Comparison of ENCODE assay signal across 9 cellular contexts in genomic region chr2:148813603-148814065, GRCh38.
DNase-seq lines count a peak whose midpoint lies in the region; ATAC-seq and TF ChIP-seq lines count a peak whose summit lies in the region.
"Had no signal": no experiment of that assay in that cellular context is flagged by ENCODE, and none has a peak within 500 bp of the region (broad histone marks: within the 10 kb centered on the region; RNA-seq: fewer than 3 reads in every experiment).

No MANE protein-coding gene starts in this region.

- CTCF ChIA-PET in SK-N-SH (lab: Yijun Ruan, JAX), result interaction anchor here (0.7 kb wide), 1 partner anchor 15 kb away, joined by 3 read pairs; no protein-coding TSS in a partner anchor
- CTCF ChIA-PET in activated CD8-positive, alpha-beta T cell treated with anti-CD3 and anti-CD28 coated beads, Interleukin-2, amount 10 ng/mL, durations not matched to agents 7 days and 5 days (lab: Charles Lee), result no interaction called here
- CTCF ChIA-PET in naive thymus-derived CD4-positive, alpha-beta T cell (lab: Charles Lee), result no interaction called here

- H3K27me3 ChIP-seq in SK-N-SH (ENCODE audit: insufficient read depth), result no peaks in the 10 kb centered on the region
- no peaks in the 10 kb centered on the region for H3K27me3 ChIP-seq in naive thymus-derived CD4-positive, alpha-beta T cell (ENCODE audit: control insufficient read depth in 2 of 2, insufficient read depth in 2 of 2, low read length in 2 of 2)

- peak overlapping the region; percentile 48 for H3K27ac Mint-ChIP-seq in activated CD8-positive, alpha-beta T cell treated with anti-CD3 and anti-CD28 coated beads, Interleukin-2, amount 10 ng/mL, durations not matched to agents 7 days and 5 days
- H3K27ac Mint-ChIP-seq in naive thymus-derived CD4-positive, alpha-beta T cell, result no peak overlapping the region

- no peak overlapping the region for H2AFZ ChIP-seq in SK-N-SH (ENCODE audit: low read depth)

- DNase-seq in SK-N-SH, result peak; percentile 19
- peak; percentile 69 for DNase-seq in activated CD8-positive, alpha-beta T cell treated with anti-CD3 and anti-CD28 coated beads, Interleukin-2, amount 10 ng/mL, durations not matched to agents 7 days and 5 days
- peak in 1 of 9 donors; percentile 71 for DNase-seq in naive thymus-derived CD4-positive, alpha-beta T cell
- no peak for DNase-seq in D341Med (ENCODE audit: low spot score)
- no peak for DNase-seq in Kasumi-1 (lab: John Stamatoyannopoulos, UW)
- no peak for DNase-seq in putamen (ENCODE audit: low spot score)

- H3K4me1 Mint-ChIP-seq in activated CD8-positive, alpha-beta T cell treated with anti-CD3 and anti-CD28 coated beads, Interleukin-2, amount 10 ng/mL, durations not matched to agents 7 days and 5 days (ENCODE audit: low read depth), result peaks cover 7% of the 10 kb centered on the region
- peaks cover 0 to 19% (median 6%) of the 10 kb centered on the region in 7 donors for H3K4me1 Mint-ChIP-seq in naive thymus-derived CD4-positive, alpha-beta T cell

- H3K4me2 ChIP-seq in SK-N-SH, result no peak overlapping the region

- H3K9me2 ChIP-seq in SK-N-SH, result no peaks in the 10 kb centered on the region

- H4K20me1 ChIP-seq in SK-N-SH (ENCODE audit: insufficient read depth), result no peaks in the 10 kb centered on the region

- no peaks in the 10 kb centered on the region for H3K36me3 ChIP-seq in SK-N-SH (replicated peaks in 1 of 2; ENCODE audit: control insufficient read depth in 1 of 2, insufficient read depth in 2 of 2, low read length in 1 of 2)
- H3K36me3 ChIP-seq in naive thymus-derived CD4-positive, alpha-beta T cell (ENCODE audit: control insufficient read depth in 2 of 3, insufficient read depth in 3 of 3, low read length in 3 of 3), result no peaks in the 10 kb centered on the region

- intact Hi-C loops in naive thymus-derived CD4-positive, alpha-beta T cell (cut with micrococcal nuclease), result loop anchor here in 1 of 2 donors (5.0 kb wide), 1 partner anchor 64 kb away; the partner anchor contains the start of gene KIF5C

- peaks cover 0 to 12% of the 10 kb centered on the region in 2 experiments; a peak in 1 of 4 replicates for H3K4me1 ChIP-seq in SK-N-SH (ENCODE audit: control insufficient read depth in 1 of 2, insufficient read depth in 2 of 2, low read depth in 1 of 2, low read length in 1 of 2)
- peaks cover 0 to 7% of the 10 kb centered on the region in 2 donors for H3K4me1 ChIP-seq in naive thymus-derived CD4-positive, alpha-beta T cell (ENCODE audit: control insufficient read depth in 2 of 2, insufficient read depth in 2 of 2, low read length in 2 of 2)

- TF ChIP-seq RAD21 in SK-N-SH (IDR thresholded peaks at IDR 0.05; ENCODE audit: low read length), result no peak

- no peaks in the 10 kb centered on the region for H3K9me3 ChIP-seq in SK-N-SH
- H3K9me3 ChIP-seq in naive thymus-derived CD4-positive, alpha-beta T cell (ENCODE audit: control insufficient read depth in 2 of 3, low read length in 3 of 3), result no peaks in the 10 kb centered on the region
- H3K9me3 ChIP-seq: A549 had no signal

- H3K4me3 ChIP-seq in SK-N-SH (ENCODE audit: low read depth in 2 of 2, low read length in 1 of 2), result no peak overlapping the region
- no peak overlapping the region for H3K4me3 ChIP-seq in naive thymus-derived CD4-positive, alpha-beta T cell (ENCODE audit: low read length)
- H3K4me3 ChIP-seq: A549 had no signal

- H3K27me3 Mint-ChIP-seq in activated CD8-positive, alpha-beta T cell treated with anti-CD3 and anti-CD28 coated beads, Interleukin-2, amount 10 ng/mL, durations not matched to agents 7 days and 5 days (ENCODE audit: low read depth), result peaks cover 8% of the 10 kb centered on the region
- H3K27me3 Mint-ChIP-seq in naive thymus-derived CD4-positive, alpha-beta T cell, result peaks cover 11 to 29% (median 15%) of the 10 kb centered on the region in 5 donors

- no peak for TF ChIP-seq EP300 in SK-N-SH (IDR thresholded peaks at IDR 0.05; ENCODE audit: borderline replicate concordance in 1 of 2, low read depth in 1 of 2, low read length in 1 of 2)

- no peak overlapping the region for H3K9ac ChIP-seq in SK-N-SH

- TF ChIP-seq CTCF in SK-N-SH (IDR thresholded peaks at IDR 0.05), result peak; percentile 21; the same call in 1 of the 2 replicates

- 88% methylated on average over 9 of the region's 11 CpGs for WGBS in SK-N-SH (ENCODE audit: low lambda C conversion rate)

- ATAC-seq in SK-N-SH treated with all-trans-retinoic acid at 6 μM for 48 hours (no peak), HG03280 (IDR thresholded peaks at IDR 0.05; ENCODE audit: unreplicated experiment) (peak; percentile 99)
- ATAC-seq in activated CD8-positive, alpha-beta T cell treated with anti-CD3 and anti-CD28 coated beads, Interleukin-2, amount 10 ng/mL, durations not matched to agents 7 days and 5 days, result peak; percentile 89
- peak; percentile 84 for ATAC-seq in naive thymus-derived CD4-positive, alpha-beta T cell

- no peaks in the 10 kb centered on the region for H3F3A ChIP-seq in SK-N-SH (replicated peaks; ENCODE audit: insufficient read depth)

- no peaks in the 10 kb centered on the region for H3K36me3 Mint-ChIP-seq in activated CD8-positive, alpha-beta T cell treated with anti-CD3 and anti-CD28 coated beads, Interleukin-2, amount 10 ng/mL, durations not matched to agents 7 days and 5 days (ENCODE audit: low read depth)
- H3K36me3 Mint-ChIP-seq in naive thymus-derived CD4-positive, alpha-beta T cell, result no peaks in the 10 kb centered on the region

- H3K9me3 Mint-ChIP-seq in activated CD8-positive, alpha-beta T cell treated with anti-CD3 and anti-CD28 coated beads, Interleukin-2, amount 10 ng/mL, durations not matched to agents 7 days and 5 days (ENCODE audit: insufficient read depth), result no peaks in the 10 kb centered on the region
- H3K9me3 Mint-ChIP-seq in naive thymus-derived CD4-positive, alpha-beta T cell, result peaks cover 0 to 1% (median 0%) of the 10 kb centered on the region in 11 donors

- POLR2A ChIA-PET in SK-N-SH (lab: Yijun Ruan, JAX), result no interaction called here
- POLR2A ChIA-PET in activated CD8-positive, alpha-beta T cell treated with anti-CD3 and anti-CD28 coated beads, Interleukin-2, amount 10 ng/mL, durations not matched to agents 7 days and 5 days (lab: Charles Lee), result no interaction called here
- POLR2A ChIA-PET in naive thymus-derived CD4-positive, alpha-beta T cell (lab: Charles Lee), result no interaction called here

- H3K27ac ChIP-seq in SK-N-SH (ENCODE audit: low read depth in 2 of 2, low read length in 1 of 2), result no peak overlapping the region
- H3K27ac ChIP-seq in naive thymus-derived CD4-positive, alpha-beta T cell (ENCODE audit: low read depth, low read length), result no peak overlapping the region
- H3K27ac ChIP-seq: A549 had no signal

- no peak overlapping the region for H3K4me3 Mint-ChIP-seq in activated CD8-positive, alpha-beta T cell treated with anti-CD3 and anti-CD28 coated beads, Interleukin-2, amount 10 ng/mL, durations not matched to agents 7 days and 5 days
- no peak overlapping the region for H3K4me3 Mint-ChIP-seq in naive thymus-derived CD4-positive, alpha-beta T cell

- H3K79me2 ChIP-seq in SK-N-SH (ENCODE audit: insufficient read depth), result no peaks in the 10 kb centered on the region

TF ChIP-seq in SK-N-SH, 30 proteins besides CTCF, POLR2A, EP300 and RAD21:
- no peak for TF ChIP-seq JUND (IDR thresholded peaks at IDR 0.05)
- no peak for TF ChIP-seq YY1 (IDR thresholded peaks at IDR 0.05; ENCODE audit: low read depth)
- no peak for TF ChIP-seq NRF1 (IDR thresholded peaks at IDR 0.05; ENCODE audit: low read depth, low read length)
- TF ChIP-seq POLR2AphosphoS5 (IDR thresholded peaks at IDR 0.05; ENCODE audit: low read depth, low read length), result no peak
- no peak for TF ChIP-seq FOSL2 (IDR thresholded peaks at IDR 0.05; ENCODE audit: borderline replicate concordance, low read depth)
- no peak for TF ChIP-seq SMC3 (IDR thresholded peaks at IDR 0.05; ENCODE audit: low read depth, low read length)
- no peak for TF ChIP-seq RFX5 (IDR thresholded peaks at IDR 0.05; ENCODE audit: low read length)
- no peak for TF ChIP-seq MAX (IDR thresholded peaks at IDR 0.05; ENCODE audit: low read depth)
- no peak for TF ChIP-seq FOXJ3 (CRISPR knock-in tag; IDR thresholded peaks at IDR 0.05)
- TF ChIP-seq EZH2phosphoT487 (IDR thresholded peaks at IDR 0.05; ENCODE audit: borderline replicate concordance, low read depth), result no peak
- no peak for TF ChIP-seq TAF1 (IDR thresholded peaks at IDR 0.05; ENCODE audit: borderline replicate concordance, low read depth, low read length)
- no peak for TF ChIP-seq FOXM1 (IDR thresholded peaks at IDR 0.05; ENCODE audit: low read depth)
- TF ChIP-seq TEAD4 (IDR thresholded peaks at IDR 0.05; ENCODE audit: borderline replicate concordance, insufficient read depth), result no peak
- no peak for TF ChIP-seq GATA2 (CRISPR knock-in tag; IDR thresholded peaks at IDR 0.05)
- no peak for TF ChIP-seq NFIC (IDR thresholded peaks at IDR 0.05; ENCODE audit: borderline replicate concordance)

TF ChIP-seq in SK-N-SH treated with all-trans-retinoic acid at 6 μM for 48 hours, 23 proteins besides CTCF, POLR2A, EP300 and RAD21 (continues in another document):
- TF ChIP-seq TOX (CRISPR knock-in tag; IDR thresholded peaks at IDR 0.05; ENCODE audit: borderline replicate concordance), result no peak
- no peak for TF ChIP-seq ZFP3 (CRISPR knock-in tag; IDR thresholded peaks at IDR 0.05)
- no peak for TF ChIP-seq ZNF8 (CRISPR knock-in tag; IDR thresholded peaks at IDR 0.05)
- no peak for TF ChIP-seq ARNTL (CRISPR knock-in tag; IDR thresholded peaks at IDR 0.05; ENCODE audit: borderline replicate concordance, low read depth)
- TF ChIP-seq BACH2 (CRISPR knock-in tag; IDR thresholded peaks at IDR 0.05; ENCODE audit: borderline replicate concordance), result no peak
- no peak for TF ChIP-seq PATZ1 (CRISPR knock-in tag; IDR thresholded peaks at IDR 0.05; ENCODE audit: borderline replicate concordance)

Comparison
In these comparisons a context has a peak if more than half of its experiments do, and no peak if none do; other contexts are left out.
1. DNase-seq: peak in SK-N-SH (single experiment) and activated CD8-positive, alpha-beta T cell treated with anti-CD3 and anti-CD28 coated beads, Interleukin-2, amount 10 ng/mL, durations not matched to agents 7 days and 5 days (single experiment); none in D341Med (single experiment), Kasumi-1 (0 of 2) and putamen (single experiment).